1 cellular context compared by ENCODE assay signal in genomic region chr2:204505946-204506345, GRCh38.
TF ChIP-seq lines count a peak whose summit lies in the region.

No MANE protein-coding gene starts in this region.

TF ChIP-seq in HepG2, 621 proteins besides CTCF, POLR2A, EP300 and RAD21:
- TF ChIP-seq HOXA3 (CRISPR knock-in tag; IDR thresholded peaks at IDR 0.05) (no peak), SIN3A (IDR thresholded peaks at IDR 0.05; ENCODE audit: borderline replicate concordance, low read depth, low read length) (no peak), ZNF883 (CRISPR knock-in tag; IDR thresholded peaks at IDR 0.05; ENCODE audit: not compliant biosample characterization) (no peak), TEAD3 (CRISPR knock-in tag; optimal IDR thresholded peaks at IDR 0.05; ENCODE audit: borderline replicate concordance) (no peak), ZNF407 (CRISPR knock-in tag; IDR thresholded peaks at IDR 0.05; ENCODE audit: not compliant biosample characterization) (no peak), ZBTB38 (CRISPR knock-in tag; IDR thresholded peaks at IDR 0.05) (no peak), ZNF180 (CRISPR knock-in tag; IDR thresholded peaks at IDR 0.05; ENCODE audit: borderline replicate concordance, low read depth) (no peak), CHCHD3 (CRISPR knock-in tag; IDR thresholded peaks at IDR 0.05) (no peak), MED8 (CRISPR knock-in tag; IDR thresholded peaks at IDR 0.05; ENCODE audit: insufficient replicate concordance) (no peak), ZNF576 (CRISPR knock-in tag; IDR thresholded peaks at IDR 0.05) (no peak), ZNF792 (CRISPR knock-in tag; IDR thresholded peaks at IDR 0.05) (no peak), TRIM22 (IDR thresholded peaks at IDR 0.05) (no peak), TP53 (CRISPR knock-in tag; conservative IDR thresholded peaks at IDR 0.05) (no peak), ZNF614 (CRISPR knock-in tag; IDR thresholded peaks at IDR 0.05; ENCODE audit: borderline replicate concordance) (no peak), AGO2 (optimal IDR thresholded peaks at IDR 0.05; ENCODE audit: low read depth, low read length) (no peak), ZNF101 (CRISPR knock-in tag; IDR thresholded peaks at IDR 0.05; ENCODE audit: borderline replicate concordance, low read depth) (no peak), MXD1 (CRISPR knock-in tag; IDR thresholded peaks at IDR 0.05) (no peak)
- TF ChIP-seq, protein P1, sequence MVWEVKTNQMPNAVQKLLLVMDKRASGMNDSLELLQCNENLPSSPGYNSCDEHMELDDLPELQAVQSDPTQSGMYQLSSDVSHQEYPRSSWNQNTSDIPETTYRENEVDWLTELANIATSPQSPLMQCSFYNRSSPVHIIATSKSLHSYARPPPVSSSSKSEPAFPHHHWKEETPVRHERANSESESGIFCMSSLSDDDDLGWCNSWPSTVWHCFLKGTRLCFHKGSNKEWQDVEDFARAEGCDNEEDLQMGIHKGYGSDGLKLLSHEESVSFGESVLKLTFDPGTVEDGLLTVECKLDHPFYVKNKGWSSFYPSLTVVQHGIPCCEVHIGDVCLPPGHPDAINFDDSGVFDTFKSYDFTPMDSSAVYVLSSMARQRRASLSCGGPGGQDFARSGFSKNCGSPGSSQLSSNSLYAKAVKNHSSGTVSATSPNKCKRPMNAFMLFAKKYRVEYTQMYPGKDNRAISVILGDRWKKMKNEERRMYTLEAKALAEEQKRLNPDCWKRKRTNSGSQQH (CRISPR knock-in tag; IDR thresholded peaks at IDR 0.05; ENCODE audit: low read depth) = no peak
- TF ChIP-seq, protein P2, sequence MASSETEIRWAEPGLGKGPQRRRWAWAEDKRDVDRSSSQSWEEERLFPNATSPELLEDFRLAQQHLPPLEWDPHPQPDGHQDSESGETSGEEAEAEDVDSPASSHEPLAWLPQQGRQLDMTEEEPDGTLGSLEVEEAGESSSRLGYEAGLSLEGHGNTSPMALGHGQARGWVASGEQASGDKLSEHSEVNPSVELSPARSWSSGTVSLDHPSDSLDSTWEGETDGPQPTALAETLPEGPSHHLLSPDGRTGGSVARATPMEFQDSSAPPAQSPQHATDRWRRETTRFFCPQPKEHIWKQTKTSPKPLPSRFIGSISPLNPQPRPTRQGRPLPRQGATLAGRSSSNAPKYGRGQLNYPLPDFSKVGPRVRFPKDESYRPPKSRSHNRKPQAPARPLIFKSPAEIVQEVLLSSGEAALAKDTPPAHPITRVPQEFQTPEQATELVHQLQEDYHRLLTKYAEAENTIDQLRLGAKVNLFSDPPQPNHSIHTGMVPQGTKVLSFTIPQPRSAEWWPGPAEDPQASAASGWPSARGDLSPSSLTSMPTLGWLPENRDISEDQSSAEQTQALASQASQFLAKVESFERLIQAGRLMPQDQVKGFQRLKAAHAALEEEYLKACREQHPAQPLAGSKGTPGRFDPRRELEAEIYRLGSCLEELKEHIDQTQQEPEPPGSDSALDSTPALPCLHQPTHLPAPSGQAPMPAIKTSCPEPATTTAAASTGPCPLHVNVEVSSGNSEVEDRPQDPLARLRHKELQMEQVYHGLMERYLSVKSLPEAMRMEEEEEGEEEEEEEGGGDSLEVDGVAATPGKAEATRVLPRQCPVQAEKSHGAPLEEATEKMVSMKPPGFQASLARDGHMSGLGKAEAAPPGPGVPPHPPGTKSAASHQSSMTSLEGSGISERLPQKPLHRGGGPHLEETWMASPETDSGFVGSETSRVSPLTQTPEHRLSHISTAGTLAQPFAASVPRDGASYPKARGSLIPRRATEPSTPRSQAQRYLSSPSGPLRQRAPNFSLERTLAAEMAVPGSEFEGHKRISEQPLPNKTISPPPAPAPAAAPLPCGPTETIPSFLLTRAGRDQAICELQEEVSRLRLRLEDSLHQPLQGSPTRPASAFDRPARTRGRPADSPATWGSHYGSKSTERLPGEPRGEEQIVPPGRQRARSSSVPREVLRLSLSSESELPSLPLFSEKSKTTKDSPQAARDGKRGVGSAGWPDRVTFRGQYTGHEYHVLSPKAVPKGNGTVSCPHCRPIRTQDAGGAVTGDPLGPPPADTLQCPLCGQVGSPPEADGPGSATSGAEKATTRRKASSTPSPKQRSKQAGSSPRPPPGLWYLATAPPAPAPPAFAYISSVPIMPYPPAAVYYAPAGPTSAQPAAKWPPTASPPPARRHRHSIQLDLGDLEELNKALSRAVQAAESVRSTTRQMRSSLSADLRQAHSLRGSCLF (CRISPR knock-in tag; IDR thresholded peaks at IDR 0.05; ENCODE audit: borderline replicate concordance) = no peak
